Comparison of ENCODE assay signal across 11 cellular contexts in the genomic region with DNA sequence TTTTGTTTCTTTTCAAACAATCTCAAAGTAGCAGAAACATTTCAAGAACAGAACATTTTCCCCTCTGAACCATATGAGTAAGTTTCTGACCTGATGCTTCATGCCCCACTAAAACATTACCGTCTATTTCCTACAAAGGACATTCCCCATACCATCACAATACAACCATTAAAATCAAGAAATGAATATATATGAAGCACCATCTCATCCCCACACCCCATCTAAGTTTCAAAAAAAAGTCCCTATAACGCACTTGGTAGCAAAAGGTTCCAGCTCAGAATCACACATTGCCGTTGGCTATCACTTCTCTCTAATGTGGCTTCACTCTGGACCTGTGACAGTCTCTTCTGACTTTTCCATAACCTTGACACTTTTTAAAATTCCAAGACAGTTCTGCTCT. TPM values are rescaled to one million over a fixed set of nuclear protein-coding genes. Genes with fewer than 3 reads are reported as not detected.
DNase-seq lines count a peak whose midpoint lies in the region; ATAC-seq and TF ChIP-seq lines count a peak whose summit lies in the region.
"Had no signal": no experiment of that assay in that cellular context is flagged by ENCODE, and none has a peak within 500 bp of the region (broad histone marks: within the 10 kb centered on the region; RNA-seq: fewer than 3 reads in every experiment).

No MANE protein-coding gene starts in this region.

- peaks cover 63% of the 10 kb centered on the region for H3K4me1 Mint-ChIP-seq in activated naive CD8-positive, alpha-beta T cell treated with anti-CD3 and anti-CD28 coated beads for 36 hours

- no peaks in the 10 kb centered on the region for H3K27me3 Mint-ChIP-seq in activated naive CD8-positive, alpha-beta T cell treated with anti-CD3 and anti-CD28 coated beads for 36 hours

- H3K27ac Mint-ChIP-seq in activated naive CD8-positive, alpha-beta T cell treated with anti-CD3 and anti-CD28 coated beads for 36 hours: peak overlapping the region; percentile 85

- H3K27me3 ChIP-seq in BLaER1: no peaks in the 10 kb centered on the region

- peaks cover 50% of the 10 kb centered on the region for H4K20me1 ChIP-seq in BLaER1

- no peaks in the 10 kb centered on the region for H3K9me3 Mint-ChIP-seq in activated naive CD8-positive, alpha-beta T cell treated with anti-CD3 and anti-CD28 coated beads for 36 hours

- peaks cover 10% of the 10 kb centered on the region for H3K36me3 ChIP-seq in BLaER1

- H3K27ac ChIP-seq in BLaER1: no peak overlapping the region
- H3K27ac ChIP-seq: psoas muscle had no signal

- peaks cover 18% of the 10 kb centered on the region for H3K36me3 Mint-ChIP-seq in activated naive CD8-positive, alpha-beta T cell treated with anti-CD3 and anti-CD28 coated beads for 36 hours

- H3K9me3 ChIP-seq in BLaER1: no peaks in the 10 kb centered on the region
- H3K9me3 ChIP-seq: psoas muscle had no signal

- H3K4me3 ChIP-seq in BLaER1 (no peak overlapping the region), foreskin fibroblast (ENCODE audit: low read depth in 1 of 2, low read length in 2 of 2) (no peak overlapping the region)
- H3K4me3 ChIP-seq: psoas muscle had no signal

- H3K4me2 ChIP-seq in BLaER1: peak overlapping the region; percentile 35; the same call in 1 of the 2 replicates

- ATAC-seq in GM18502 (IDR thresholded peaks at IDR 0.05; ENCODE audit: poor library complexity, unreplicated experiment) (peak; percentile 53), HG03175 (IDR thresholded peaks at IDR 0.05; ENCODE audit: unreplicated experiment) (peak; percentile 35), GM18519 (IDR thresholded peaks at IDR 0.05; ENCODE audit: low FRiP score, unreplicated experiment) (no peak)
- ATAC-seq: psoas muscle had no signal

- TF ChIP-seq CTCF in foreskin fibroblast (IDR thresholded peaks at IDR 0.05; ENCODE audit: low read depth, low read length): no peak

- no peak for DNase-seq in activated naive CD8-positive, alpha-beta T cell treated with anti-CD3 and anti-CD28 coated beads for 36 hours
- DNase-seq in foreskin fibroblast (no peak), germinal center (ENCODE audit: low spot score) (no peak)
- no peak for DNase-seq in stimulated activated naive CD4-positive, alpha-beta T cell (lab: John Stamatoyannopoulos, UW)
- DNase-seq: KBM-7, NCI-H1694 treated with DMSO at 0.1 percent for 48 hours, psoas muscle had no signal

- peak overlapping the region; percentile 32 for H3K4me3 Mint-ChIP-seq in activated naive CD8-positive, alpha-beta T cell treated with anti-CD3 and anti-CD28 coated beads for 36 hours

- H3K9ac ChIP-seq in BLaER1: no peak overlapping the region

- H3K4me1 ChIP-seq in BLaER1: peaks cover 84% of the 10 kb centered on the region
- H3K4me1 ChIP-seq: psoas muscle had no signal

RNA-seq across cellular contexts. Expression of gene EMB, which starts 6.0 kb away (rescaled TPM):
- 10 to 100 TPM; 59.5 to 60.8 TPM for total RNA-seq in activated naive CD8-positive, alpha-beta T cell treated with anti-CD3 and anti-CD28 coated beads for 36 hours
